Comparison of ENCODE assay signal across 2 cellular contexts in genomic region chr5:150710165-150710564, GRCh38.
TF ChIP-seq lines count a peak whose summit lies in the region.

No MANE protein-coding gene starts in this region.

TF ChIP-seq in SK-N-SH, 30 proteins besides CTCF, POLR2A, EP300 and RAD21:
- TF ChIP-seq TCF12 (IDR thresholded peaks at IDR 0.05) (no peak), TAF1 (IDR thresholded peaks at IDR 0.05; ENCODE audit: borderline replicate concordance, low read depth, low read length) (no peak), SMC3 (IDR thresholded peaks at IDR 0.05; ENCODE audit: low read depth, low read length) (peak; percentile 25; the same call in 1 of the 2 replicates)

TF ChIP-seq in SK-N-SH treated with all-trans-retinoic acid at 6 μM for 48 hours, 23 proteins besides CTCF, POLR2A, EP300 and RAD21:
- no peak for TF ChIP-seq ISL1 (CRISPR knock-in tag; IDR thresholded peaks at IDR 0.05)
- no peak for TF ChIP-seq PATZ1 (CRISPR knock-in tag; IDR thresholded peaks at IDR 0.05; ENCODE audit: borderline replicate concordance)
TF ChIP-seq in SK-N-SH treated with all-trans-retinoic acid at 6 μM for 48 hours: peak in this region for 0.
